9 cellular contexts compared by ENCODE assay signal in genomic region chr6:105972440-105972839, GRCh38.
"Had no signal": no experiment of that assay in that cellular context is flagged by ENCODE, and none has a peak within 500 bp of the region (broad histone marks: within the 10 kb centered on the region; RNA-seq: fewer than 3 reads in every experiment).

No MANE protein-coding gene starts in this region.

- ATAC-seq: HCT116 had no signal

- H3K4me3 ChIP-seq: GM23248, HAP-1 had no signal

- H2AFZ ChIP-seq: GM23248 had no signal

- FAIRE-seq: HTR-8/SVneo had no signal

- DNase-seq: GM23248, GOT3, H7, IMR-90, KBM-7 had no signal

- H3K4me2 ChIP-seq: KMS-11 had no signal

- H3K36me3 ChIP-seq: HAP-1 had no signal

- H3K4me1 ChIP-seq: HAP-1 had no signal

- H3K9ac ChIP-seq: GM23248, KMS-11 had no signal

- H3K27ac ChIP-seq: GM23248, KMS-11 had no signal

- H3K9me3 ChIP-seq: HAP-1 had no signal
